13 cellular contexts compared by ENCODE assay signal in genomic region chr9:76415731-76416130, GRCh38.
DNase-seq lines count a peak whose midpoint lies in the region; ATAC-seq and TF ChIP-seq lines count a peak whose summit lies in the region.
"Had no signal": no experiment of that assay in that cellular context is flagged by ENCODE, and none has a peak within 500 bp of the region (broad histone marks: within the 10 kb centered on the region; RNA-seq: fewer than 3 reads in every experiment).

No MANE protein-coding gene starts in this region.

- peak overlapping the region; percentile 93 for H3K27ac ChIP-seq in VCaP

- H3K4me1 ChIP-seq in HAP-1 = peaks cover 6% of the 10 kb centered on the region

- 0 out of 2 replicates have a peak, but pooled peaks cover 2% of the 10 kb centered on the region for H3K9me3 ChIP-seq in HAP-1

- H3K36me3 ChIP-seq in HAP-1 (replicated peaks) = no peaks in the 10 kb centered on the region

- no peak for ATAC-seq in HG02884 (IDR thresholded peaks at IDR 0.05; ENCODE audit: unreplicated experiment)
- ATAC-seq in HG03196 (IDR thresholded peaks at IDR 0.05; ENCODE audit: unreplicated experiment) = no peak
- ATAC-seq in HG03354 (IDR thresholded peaks at IDR 0.05; ENCODE audit: poor library complexity, severe bottlenecking, unreplicated experiment) = no peak

- in situ Hi-C loops in HAP-1 (cut with MboI; ENCODE audit: low sequenced_read_pairs) = no loop called here

- H3K27me3 ChIP-seq in HAP-1 (ENCODE audit: low read depth) = no peaks in the 10 kb centered on the region

- TF ChIP-seq CTCF in AG09319 (IDR thresholded peaks at IDR 0.05; ENCODE audit: low read depth, low read length) (no peak), LNCaP clone FGC (IDR thresholded peaks at IDR 0.05; ENCODE audit: control insufficient read depth, extremely low read depth, insufficient read depth) (no peak), VCaP (conservative IDR thresholded peaks at IDR 0.05) (no peak)

- H3K4me3 ChIP-seq in LNCaP clone FGC (ENCODE audit: low read depth, low read length) (no peak overlapping the region), HAP-1 (no peak overlapping the region)

- DNase-seq in AG09319 (ENCODE audit: extremely low read depth, low read depth) (peak; percentile 37), LNCaP clone FGC (ENCODE audit: low read depth) (peak; percentile 60), kidney glomerular epithelial cell (lab: John Stamatoyannopoulos, UW) (peak; percentile 3), HAP-1 (ENCODE audit: low spot score in 2 of 2) (no peak)
- DNase-seq: activated CD4-positive, alpha-beta T cell treated with anti-CD3 and anti-CD28 coated beads for 48 hours; activated effector memory CD4-positive, alpha-beta T cell treated with anti-CD3 and anti-CD28 coated beads, Interleukin-2, amount 50 U/mL, for 16 hours; foreskin melanocyte; islet precursor cell; stimulated activated CD4-positive, alpha-beta T cell treated with anti-CD3 and anti-CD28 coated beads, Interleukin-15, amount 100 ng/mL, for 24 hours had no signal

Comparison
In these comparisons a context has a peak if more than half of its experiments do, and no peak if none do; other contexts are left out.
1. DNase-seq: peak in AG09319 (single experiment), LNCaP clone FGC (single experiment) and kidney glomerular epithelial cell (single experiment); none in HAP-1 (0 of 2).